12 cellular contexts compared by ENCODE assay signal in the genomic region with DNA sequence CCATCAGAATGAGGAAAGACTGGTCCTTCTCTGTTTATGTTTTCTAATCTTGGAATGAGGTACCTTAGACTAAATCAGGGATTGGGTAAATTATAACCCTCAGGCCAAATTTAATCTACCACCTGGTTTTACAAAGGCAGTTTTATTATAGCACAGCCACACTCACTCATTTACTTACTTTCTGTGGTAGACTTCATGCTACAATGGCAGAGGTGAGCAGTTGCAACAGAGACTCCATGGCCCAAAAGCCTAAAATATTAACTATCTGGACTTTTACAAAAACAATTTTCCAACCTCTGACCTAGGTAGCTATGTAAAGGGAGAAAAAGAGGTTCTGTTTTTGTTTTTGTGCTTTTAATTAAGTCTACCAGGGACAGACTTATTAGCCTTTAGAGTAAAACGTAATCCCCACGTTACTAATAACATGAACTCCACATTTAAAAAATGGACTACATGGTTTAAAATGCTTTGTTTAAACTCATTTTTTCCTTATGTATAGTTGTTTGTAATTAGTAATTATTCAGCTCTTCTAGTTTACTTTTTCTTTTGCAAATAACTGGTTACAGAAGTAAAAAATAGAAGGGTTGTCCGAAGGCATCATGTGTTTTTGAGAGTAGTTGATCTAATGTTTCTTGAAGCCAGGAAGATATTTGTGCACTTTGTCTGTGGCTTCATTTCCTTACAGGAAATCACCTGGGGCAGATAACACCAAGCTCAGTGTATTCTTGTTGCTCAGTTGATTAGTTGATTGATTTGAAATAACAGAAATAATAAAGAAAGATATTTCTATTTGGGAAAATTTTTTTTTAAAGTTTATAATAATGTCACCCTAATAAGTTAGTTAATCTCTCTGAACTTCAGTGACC. TPM values are rescaled to one million over a fixed set of nuclear protein-coding genes. Genes with fewer than 3 reads are reported as not detected.
DNase-seq lines count a peak whose midpoint lies in the region; ATAC-seq and TF ChIP-seq lines count a peak whose summit lies in the region.
"Had no signal": no experiment of that assay in that cellular context is flagged by ENCODE, and none has a peak within 500 bp of the region (broad histone marks: within the 10 kb centered on the region; RNA-seq: fewer than 3 reads in every experiment).

No MANE protein-coding gene starts in this region.

- intact Hi-C loops in activated CD4-positive, alpha-beta T cell treated with anti-CD3 and anti-CD28 coated beads for 36 hours (cut with DNase I, micrococcal nuclease): loop anchor here in 1 of 2 experiments (5.0 kb wide), 2 partner anchors 321 to 749 kb away; no protein-coding TSS in a partner anchor
- intact Hi-C loops in ascending aorta (cut with DNase I): no loop called here

- H3K27ac ChIP-seq in ascending aorta: no peak overlapping the region
- H3K27ac ChIP-seq: 22Rv1, sigmoid colon had no signal

- H3K4me1 Mint-ChIP-seq in activated CD4-positive, alpha-beta T cell treated with anti-CD3 and anti-CD28 coated beads for 36 hours: peaks cover 24% of the 10 kb centered on the region
- peaks cover 10 to 14% (median 10%) of the 10 kb centered on the region in 3 donors for H3K4me1 Mint-ChIP-seq in naive B cell

- no peaks in the 10 kb centered on the region for H3K27me3 ChIP-seq in ascending aorta
- H3K27me3 ChIP-seq: sigmoid colon had no signal

- TF ChIP-seq CTCF in ascending aorta (IDR thresholded peaks at IDR 0.05): no peak

- no peaks in the 10 kb centered on the region for H3K36me3 ChIP-seq in ascending aorta
- H3K36me3 ChIP-seq: sigmoid colon had no signal

- DNase-seq in activated CD4-positive, alpha-beta T cell treated with anti-CD3 and anti-CD28 coated beads for 36 hours: no peak
- no peak for DNase-seq in activated CD4-positive, alpha-beta T cell treated with anti-CD3 and anti-CD28 coated beads, Interleukin-2, amount 50 U/mL, for 48 hours
- DNase-seq in naive B cell (no peak), ascending aorta (ENCODE audit: low spot score in 2 of 2) (no peak), SW 1271 (lab: John Stamatoyannopoulos, UW) (no peak), amniotic stem cell (lab: John Stamatoyannopoulos, UW) (no peak)
- DNase-seq: EL, sigmoid colon, T1000 had no signal

- no peaks in the 10 kb centered on the region for H3K9me3 Mint-ChIP-seq in activated CD4-positive, alpha-beta T cell treated with anti-CD3 and anti-CD28 coated beads for 36 hours (ENCODE audit: low read depth)
- H3K9me3 Mint-ChIP-seq in naive B cell: peaks cover 0 to 7% (median 3%) of the 10 kb centered on the region in 7 donors

- no peaks in the 10 kb centered on the region for H3K36me3 Mint-ChIP-seq in activated CD4-positive, alpha-beta T cell treated with anti-CD3 and anti-CD28 coated beads for 36 hours (ENCODE audit: low read depth)
- peaks cover 0 to 4% of the 10 kb centered on the region in 2 donors for H3K36me3 Mint-ChIP-seq in naive B cell

- H3K9me3 ChIP-seq in ascending aorta: no peaks in the 10 kb centered on the region
- H3K9me3 ChIP-seq: sigmoid colon had no signal

- H3K4me3 Mint-ChIP-seq in activated CD4-positive, alpha-beta T cell treated with anti-CD3 and anti-CD28 coated beads for 36 hours: no peak overlapping the region
- peak overlapping the region in 1 of 8 donors; percentile 16 for H3K4me3 Mint-ChIP-seq in naive B cell

- CTCF ChIA-PET in activated CD4-positive, alpha-beta T cell treated with anti-CD3 and anti-CD28 coated beads for 36 hours (lab: Charles Lee): interaction anchor here (1.3 kb wide), 1 partner anchor 222 kb away, joined by 3 read pairs; no protein-coding TSS in a partner anchor

- H3K27ac Mint-ChIP-seq in activated CD4-positive, alpha-beta T cell treated with anti-CD3 and anti-CD28 coated beads for 36 hours: peak overlapping the region; percentile 33
- peak overlapping the region in 3 of 6 donors; percentile 7 to 45 (median 14) for H3K27ac Mint-ChIP-seq in naive B cell

- no peak for ATAC-seq in activated CD4-positive, alpha-beta T cell treated with anti-CD3 and anti-CD28 coated beads for 36 hours
- ATAC-seq in GM21786 (IDR thresholded peaks at IDR 0.05; ENCODE audit: unreplicated experiment) (peak; percentile 79), HG03342 (IDR thresholded peaks at IDR 0.05; ENCODE audit: unreplicated experiment) (peak; percentile 77), naive B cell (ENCODE audit: low read depth in 2 of 2) (peak; percentile 41 to 49)

- POLR2A ChIA-PET in activated CD4-positive, alpha-beta T cell treated with anti-CD3 and anti-CD28 coated beads for 36 hours (lab: Charles Lee): interaction anchor here (0.6 kb wide), 1 partner anchor 591 kb away, joined by 3 read pairs; no protein-coding TSS in a partner anchor

- no peaks in the 10 kb centered on the region for H3K27me3 Mint-ChIP-seq in activated CD4-positive, alpha-beta T cell treated with anti-CD3 and anti-CD28 coated beads for 36 hours
- no peaks in the 10 kb centered on the region for H3K27me3 Mint-ChIP-seq in naive B cell

- H3K4me1 ChIP-seq in ascending aorta: no peaks in the 10 kb centered on the region
- H3K4me1 ChIP-seq: sigmoid colon had no signal

- H3K4me3 ChIP-seq in ascending aorta: no peak overlapping the region
- H3K4me3 ChIP-seq: sigmoid colon had no signal

RNA-seq across cellular contexts. Expression of gene ATP2B1, which starts 57.6 kb away (rescaled TPM):
- total RNA-seq in activated CD4-positive, alpha-beta T cell treated with anti-CD3 and anti-CD28 coated beads for 36 hours: 10 to 100 TPM; 18.8 to 19.7 TPM
- polyA plus RNA-seq in naive B cell (ENCODE audit: low read depth in 6 of 6): 100 to 1,000 TPM in 3 of 6 donors, 10 to 100 TPM in 3; 92.2 to 113 (median 103) TPM
- 5.1 TPM for total RNA-seq in ascending aorta
